In genomic region chr17:50279639-50280038, GRCh38 we compare ENCODE assay signal across 1 cellular context.
TF ChIP-seq lines count a peak whose summit lies in the region.

No MANE protein-coding gene starts in this region.

TF ChIP-seq in GM23338, 12 proteins besides CTCF, POLR2A, EP300 and RAD21:
- TF ChIP-seq EZH2phosphoT487 (IDR thresholded peaks at IDR 0.05; ENCODE audit: unreplicated experiment): no peak
- TF ChIP-seq POLR2AphosphoS5 (IDR thresholded peaks at IDR 0.05; ENCODE audit: low read depth): no peak
- no peak for TF ChIP-seq STAT1 (IDR thresholded peaks at IDR 0.05; ENCODE audit: unreplicated experiment)
- TF ChIP-seq ZNF462 (CRISPR knock-in tag; IDR thresholded peaks at IDR 0.05): no peak
